ENCODE assay signal across 18 cellular contexts in the genomic region with DNA sequence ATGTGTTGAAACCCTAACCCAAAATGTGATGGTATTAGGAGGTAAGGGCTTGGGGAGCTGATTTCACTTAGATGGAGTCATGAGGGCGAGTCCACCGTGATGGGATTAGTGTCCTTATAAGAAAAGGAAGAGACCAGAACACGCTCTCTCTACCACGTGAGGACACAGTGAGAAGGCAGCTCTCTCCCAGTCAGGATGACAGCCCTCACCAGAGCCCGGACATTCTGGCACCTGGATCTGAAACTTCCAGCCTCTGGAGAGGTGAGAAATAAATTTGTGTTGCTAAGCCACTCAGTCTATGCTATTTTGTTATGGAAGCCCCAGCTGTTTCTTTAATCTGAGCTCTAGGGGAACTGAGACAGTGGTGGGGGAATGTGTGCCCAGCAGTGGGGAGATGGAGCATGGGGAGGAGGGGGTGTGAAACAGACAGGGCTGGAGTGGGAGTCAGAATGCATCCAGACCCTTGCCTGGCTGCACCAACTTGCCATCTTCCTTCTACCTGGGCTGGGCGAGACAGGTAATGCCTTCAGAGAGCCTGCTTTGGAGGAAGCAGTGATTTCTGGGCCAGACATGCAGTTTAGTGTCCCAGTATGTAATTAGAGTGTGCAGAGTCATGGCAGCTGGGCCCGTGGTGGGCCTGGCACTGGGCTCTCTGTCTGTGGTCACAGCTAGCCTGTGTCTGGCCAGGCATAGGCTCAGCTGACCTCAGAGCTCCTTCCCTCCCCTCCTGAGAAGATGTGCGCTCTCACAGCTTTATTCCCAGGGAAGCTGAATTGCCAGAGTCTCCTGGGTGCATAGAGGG. TPM values are rescaled to one million over a fixed set of nuclear protein-coding genes. Genes with fewer than 3 reads are reported as not detected.
DNase-seq lines count a peak whose midpoint lies in the region; ATAC-seq and TF ChIP-seq lines count a peak whose summit lies in the region.
"Had no signal": no experiment of that assay in that cellular context is flagged by ENCODE, and none has a peak within 500 bp of the region (broad histone marks: within the 10 kb centered on the region; RNA-seq: fewer than 3 reads in every experiment).

No MANE protein-coding gene starts in this region.

- ATAC-seq in Right ventricle myocardium superior (ENCODE audit: poor library complexity) (no peak), gastroesophageal sphincter (no peak), GM18873 (IDR thresholded peaks at IDR 0.05; ENCODE audit: low FRiP score, unreplicated experiment) (no peak), omental fat pad (ENCODE audit: low FRiP score) (no peak)
- ATAC-seq: GM23338 had no signal

- no peak for TF ChIP-seq CTCF in left ventricle myocardium inferior (IDR thresholded peaks at IDR 0.05; ENCODE audit: borderline replicate concordance)
- no peak for TF ChIP-seq CTCF in gastroesophageal sphincter (IDR thresholded peaks at IDR 0.05)
- no peak for TF ChIP-seq CTCF in sigmoid colon (IDR thresholded peaks at IDR 0.05)
- TF ChIP-seq CTCF in omental fat pad (IDR thresholded peaks at IDR 0.05), result no peak

- H3K4me1 ChIP-seq in left ventricle myocardium inferior (peaks cover 20% of the 10 kb centered on the region), gastroesophageal sphincter (peaks cover 0 to 46% (median 17%) of the 10 kb centered on the region in 3 donors), sigmoid colon (peaks cover 0 to 56% (median 42%) of the 10 kb centered on the region in 4 donors)

- DNase-seq in left ventricle myocardium inferior (no peak), Right ventricle myocardium superior (no peak), sigmoid colon (peak; percentile 50), omental fat pad (ENCODE audit: low spot score) (no peak), CD1c-positive myeloid dendritic cell (ENCODE audit: extremely low spot score) (no peak)
- no peak for DNase-seq in activated CD4-positive, CD25-positive, alpha-beta regulatory T cell (lab: John Stamatoyannopoulos, UW)
- DNase-seq: AML-193; CD4-positive, CD25-positive, alpha-beta regulatory T cell; DMS79 treated with DMSO at 0.1 percent for 48 hours; GDM1; NCI-H1436 treated with DMSO at 0.1 percent for 48 hours; NCI-H2081 treated with DMSO at 0.1 percent for 48 hours; NCI-H226; NCI-H526; PC-9 had no signal

- H3K36me3 ChIP-seq in left ventricle myocardium inferior (no peaks in the 10 kb centered on the region), gastroesophageal sphincter (no peaks in the 10 kb centered on the region), sigmoid colon (no peaks in the 10 kb centered on the region)

- intact Hi-C loops in left ventricle myocardium inferior (cut with micrococcal nuclease) (no loop called here), Right ventricle myocardium superior (cut with DNase I) (no loop called here), sigmoid colon (cut with DNase I) (no loop called here)

- H3K27me3 ChIP-seq in left ventricle myocardium inferior (ENCODE audit: low read depth) (no peaks in the 10 kb centered on the region), gastroesophageal sphincter (no peaks in the 10 kb centered on the region), sigmoid colon (no peaks in the 10 kb centered on the region)

- 96 to 100% methylated on average over 2 to 4 of the region's 8 CpGs for WGBS in gastroesophageal sphincter (ENCODE audit: low coverage in 1 of 2), 2 donors
- WGBS in sigmoid colon, 2 donors, result 87 to 89% methylated on average over 8 of the region's 8 CpGs

- no peak for TF ChIP-seq EP300 in gastroesophageal sphincter (IDR thresholded peaks at IDR 0.05)
- TF ChIP-seq EP300 in sigmoid colon (IDR thresholded peaks at IDR 0.05), result no peak

- H3K9me3 ChIP-seq in left ventricle myocardium inferior (replicated peaks) (no peaks in the 10 kb centered on the region), gastroesophageal sphincter (no peaks in the 10 kb centered on the region), sigmoid colon (no peaks in the 10 kb centered on the region)

- H3K4me3 ChIP-seq in left ventricle myocardium inferior (no peak overlapping the region), gastroesophageal sphincter (no peak overlapping the region), sigmoid colon (no peak overlapping the region)
- H3K4me3 ChIP-seq: GM23338, PC-9 had no signal

- H3K27ac ChIP-seq in left ventricle myocardium inferior (replicated peaks) (peak overlapping the region; percentile 12), gastroesophageal sphincter (peak overlapping the region in 3 of 4 donors; percentile 14 to 73 (median 67)), sigmoid colon (peak overlapping the region in 3 of 4 donors; percentile 60 to 72 (median 67))
- H3K27ac ChIP-seq: PC-9 had no signal

- TF ChIP-seq POLR2A in gastroesophageal sphincter (IDR thresholded peaks at IDR 0.05) (no peak), sigmoid colon (IDR thresholded peaks at IDR 0.05) (no peak)

RNA-seq across cellular contexts. Expression of gene RHOB, which starts 38.1 kb away (rescaled TPM):
- total RNA-seq in left ventricle myocardium inferior (193 TPM), Right ventricle myocardium superior (199 TPM), gastroesophageal sphincter (1,000 to 10,000 TPM; 1,174 to 1,482 (median 1,322) TPM), sigmoid colon (1,000 to 10,000 TPM in 2 of 4 donors, 100 to 1,000 TPM in 2; 753 to 1,323 (median 1,092) TPM), omental fat pad (1,000 to 10,000 TPM in 3 of 4 donors, 100 to 1,000 TPM in 1; 917 to 1,730 (median 1,246) TPM)
- polyA plus RNA-seq in sigmoid colon, result 100 to 1,000 TPM in 2 of 3 donors, 10 to 100 TPM in 1; 60.6 to 200 (median 108) TPM

Comparison
In these comparisons a context has a peak if more than half of its experiments do, and no peak if none do; other contexts are left out.
1. H3K27ac ChIP-seq: peak in every context shown above with its lines; median percentile 67 in gastroesophageal sphincter; 67 in sigmoid colon; 12 in left ventricle myocardium inferior.